Comparison of ENCODE assay signal across 9 cellular contexts in the genomic region with DNA sequence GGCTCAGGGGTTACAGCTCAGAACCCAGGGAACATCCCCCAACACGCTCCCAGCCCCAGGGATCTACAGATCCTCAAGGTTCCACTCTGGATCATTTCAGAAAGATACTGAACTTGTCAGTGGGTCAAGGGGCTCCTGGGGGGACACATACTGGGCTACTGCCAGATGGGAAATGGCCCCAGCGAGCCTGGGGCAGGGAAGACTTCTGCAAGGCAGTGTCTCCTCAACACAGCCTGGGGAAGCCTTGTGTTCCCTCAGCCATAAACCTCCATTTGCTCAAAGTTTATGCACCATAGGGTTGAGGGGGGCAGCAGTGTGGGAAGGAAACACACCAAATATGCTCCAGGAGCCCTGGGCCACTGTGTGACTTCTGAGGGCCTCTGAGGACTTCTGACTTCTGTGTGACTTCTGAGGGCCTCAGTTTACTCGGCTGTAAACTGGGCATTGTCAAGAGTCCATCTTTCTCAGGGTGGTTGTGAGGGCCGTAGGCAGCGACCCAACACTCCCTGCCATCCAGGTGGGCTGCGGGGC. TPM values are rescaled to one million over a fixed set of nuclear protein-coding genes. Genes with fewer than 3 reads are reported as not detected.
DNase-seq lines count a peak whose midpoint lies in the region; ATAC-seq and TF ChIP-seq lines count a peak whose summit lies in the region.
"Had no signal": no experiment of that assay in that cellular context is flagged by ENCODE, and none has a peak within 500 bp of the region (broad histone marks: within the 10 kb centered on the region; RNA-seq: fewer than 3 reads in every experiment).

No MANE protein-coding gene starts in this region.

- TF ChIP-seq CTCF in GM06990 (IDR thresholded peaks at IDR 0.05; ENCODE audit: insufficient read depth, low read length, poor library complexity, severe bottlenecking) (no peak), MM.1S (IDR thresholded peaks at IDR 0.05; ENCODE audit: low read length) (no peak), psoas muscle (IDR thresholded peaks at IDR 0.05) (no peak), ovary (IDR thresholded peaks at IDR 0.05) (no peak)

- no peaks in the 10 kb centered on the region for H3K9me2 ChIP-seq in MM.1S (replicated peaks; ENCODE audit: insufficient read depth, low read length)

- no peak overlapping the region for H2AFZ ChIP-seq in MM.1S (ENCODE audit: low read length)

- ATAC-seq in psoas muscle (no peak), GM18520 (IDR thresholded peaks at IDR 0.05; ENCODE audit: unreplicated experiment) (no peak)

- H3K79me2 ChIP-seq in MM.1S (ENCODE audit: low read length), result peaks cover 78% of the 10 kb centered on the region

- peak overlapping the region; percentile 94 for H3K4me2 ChIP-seq in MM.1S (ENCODE audit: low read depth, low read length)

- peak overlapping the region; percentile 99 for H3K9ac ChIP-seq in MM.1S (ENCODE audit: low read length)
- peak overlapping the region; percentile 34 to 65 for H3K9ac ChIP-seq in duodenal mucosa (ENCODE audit: low read depth in 1 of 2, low read length in 2 of 2)

- H3K4me3 ChIP-seq in GM06990 (replicated peaks; ENCODE audit: low read depth, low read length) (peak overlapping the region; percentile 61), MM.1S (ENCODE audit: low read length) (peak overlapping the region; percentile 75), duodenal mucosa (ENCODE audit: low read depth in 1 of 2, low read length in 2 of 2) (peak overlapping the region; percentile 42 to 52), psoas muscle (peak overlapping the region; percentile 25), ovary (no peak overlapping the region)
- H3K4me3 ChIP-seq: cardiac muscle cell had no signal

- no peaks in the 10 kb centered on the region for H4K20me1 ChIP-seq in MM.1S (ENCODE audit: insufficient read depth, low read length)

- H3F3A ChIP-seq in MM.1S (ENCODE audit: insufficient read depth, low read length), result peaks cover 79% of the 10 kb centered on the region

- H3K9me3 ChIP-seq in MM.1S (replicated peaks; ENCODE audit: insufficient read depth, low read length), result no peaks in the 10 kb centered on the region
- no peaks in the 10 kb centered on the region for H3K9me3 ChIP-seq in duodenal mucosa (ENCODE audit: control insufficient read depth in 1 of 2, low read length in 2 of 2)
- no peaks in the 10 kb centered on the region for H3K9me3 ChIP-seq in psoas muscle
- H3K9me3 ChIP-seq in ovary, result no peaks in the 10 kb centered on the region

- intact Hi-C loops in psoas muscle (cut with DNase I), result no loop called here
- intact Hi-C loops in ovary (cut with DNase I), result no loop called here

- no peak for TF ChIP-seq POLR2A in ovary (IDR thresholded peaks at IDR 0.05)

- TF ChIP-seq EP300 in ovary (IDR thresholded peaks at IDR 0.05), result no peak

- WGBS in psoas muscle, 3 donors, result 87 to 96% (median 89%) methylated on average over 6 of the region's 6 CpGs
- WGBS in ovary, 3 donors, result 80 to 98% (median 87%) methylated on average over 6 of the region's 6 CpGs

- H3K36me3 ChIP-seq in GM06990 (ENCODE audit: control insufficient read depth, insufficient read depth, low read length) (peaks cover 7% of the 10 kb centered on the region), MM.1S (replicated peaks; ENCODE audit: insufficient read depth, low read length) (no peaks in the 10 kb centered on the region), duodenal mucosa (ENCODE audit: control insufficient read depth in 1 of 2, insufficient read depth in 2 of 2, low read length in 2 of 2) (no peaks in the 10 kb centered on the region), psoas muscle (ENCODE audit: insufficient read depth in 1 of 2, low read depth in 1 of 2) (no peaks in the 10 kb centered on the region), ovary (no peaks in the 10 kb centered on the region)
- H3K36me3 ChIP-seq: cardiac muscle cell had no signal

- peak overlapping the region; percentile 94 for H3K27ac ChIP-seq in MM.1S (ENCODE audit: low read length)
- peak overlapping the region; percentile 89 for H3K27ac ChIP-seq in duodenal mucosa (ENCODE audit: low read depth, low read length)
- H3K27ac ChIP-seq in psoas muscle, result peak overlapping the region; percentile 10
- no peak overlapping the region for H3K27ac ChIP-seq in ovary
- H3K27ac ChIP-seq: cardiac muscle cell had no signal

- DNase-seq in GM06990 (ENCODE audit: extremely low read depth, insufficient read length) (no peak), MM.1S (peak; percentile 21), psoas muscle (no peak), ovary (no peak), globus pallidus (ENCODE audit: low spot score) (no peak)
- DNase-seq: NCI-H187 had no signal

- H3K27me3 ChIP-seq in GM06990 (replicated peaks; ENCODE audit: control insufficient read depth, insufficient read depth, low read length), result no peaks in the 10 kb centered on the region
- no peaks in the 10 kb centered on the region for H3K27me3 ChIP-seq in MM.1S (replicated peaks; ENCODE audit: insufficient read depth, low read length)
- H3K27me3 ChIP-seq in duodenal mucosa (ENCODE audit: control insufficient read depth in 1 of 2, insufficient read depth in 2 of 2, low read length in 2 of 2), result no peaks in the 10 kb centered on the region
- no peaks in the 10 kb centered on the region for H3K27me3 ChIP-seq in psoas muscle (ENCODE audit: insufficient read depth in 3 of 3, low read length in 2 of 3)
- no peaks in the 10 kb centered on the region for H3K27me3 ChIP-seq in ovary
- H3K27me3 ChIP-seq: cardiac muscle cell had no signal

- H3K4me1 ChIP-seq in MM.1S (ENCODE audit: low read length) (peaks cover 68% of the 10 kb centered on the region), duodenal mucosa (ENCODE audit: control insufficient read depth in 1 of 2, insufficient read depth in 2 of 2, low read length in 2 of 2) (peaks cover 67 to 74% of the 10 kb centered on the region in 2 donors), psoas muscle (peaks cover 17% of the 10 kb centered on the region), ovary (ENCODE audit: insufficient read depth) (peaks cover 5% of the 10 kb centered on the region)

RNA-seq across cellular contexts. Expression of a gene that starts 58.4 kb away (rescaled TPM):
- 10 to 100 TPM; 28.0 to 45.4 (median 33.9) TPM for total RNA-seq in psoas muscle
- 10 to 100 TPM in 2 of 3 donors, 1 to 10 TPM in 1; 8.6 to 22.0 (median 10.8) TPM for polyA plus RNA-seq in psoas muscle
- 10 to 100 TPM; 22.2 to 55.4 (median 46.0) TPM for total RNA-seq in ovary
- 10 to 100 TPM; 20.9 to 27.3 TPM for polyA plus RNA-seq in ovary

Comparison
In these comparisons a context has a peak if more than half of its experiments do, and no peak if none do; other contexts are left out.
1. H3K27ac ChIP-seq: peak in MM.1S (single experiment), duodenal mucosa (single experiment) and psoas muscle (single experiment); none in ovary (0 of 2).